ENCODE assay signal across 9 cellular contexts in genomic region chr6:112691289-112691688, GRCh38.
DNase-seq lines count a peak whose midpoint lies in the region; ATAC-seq and TF ChIP-seq lines count a peak whose summit lies in the region.
"Had no signal": no experiment of that assay in that cellular context is flagged by ENCODE, and none has a peak within 500 bp of the region (broad histone marks: within the 10 kb centered on the region; RNA-seq: fewer than 3 reads in every experiment).

No MANE protein-coding gene starts in this region.

- CTCF ChIA-PET in CD8-positive, alpha-beta T cell (lab: Charles Lee) = no interaction called here

- no peaks in the 10 kb centered on the region for H3K9me3 Mint-ChIP-seq in osteocyte (ENCODE audit: unreplicated experiment)
- H3K9me3 Mint-ChIP-seq in CD8-positive, alpha-beta T cell = no peaks in the 10 kb centered on the region

- H3K9me3 ChIP-seq in fibroblast of lung (ENCODE audit: control insufficient read depth, insufficient read depth, low read depth, low read length) = no peaks in the 10 kb centered on the region
- H3K9me3 ChIP-seq in CD8-positive, alpha-beta T cell (ENCODE audit: low read length) = no peaks in the 10 kb centered on the region

- no peak overlapping the region for H3K9ac ChIP-seq in fibroblast of lung (ENCODE audit: insufficient read depth, low read length)

- no peak overlapping the region for H2AFZ ChIP-seq in fibroblast of lung (ENCODE audit: low read length)

- intact Hi-C loops in CD8-positive, alpha-beta T cell (cut with DNase I, micrococcal nuclease) = no loop called here

- no peak overlapping the region for H3K27ac Mint-ChIP-seq in osteocyte (ENCODE audit: unreplicated experiment)
- no peak overlapping the region for H3K27ac Mint-ChIP-seq in CD8-positive, alpha-beta T cell

- H3K4me1 Mint-ChIP-seq in osteocyte (ENCODE audit: unreplicated experiment) = peaks cover 5% of the 10 kb centered on the region
- no peaks in the 10 kb centered on the region for H3K4me1 Mint-ChIP-seq in CD8-positive, alpha-beta T cell (ENCODE audit: low read depth)

- H3K36me3 Mint-ChIP-seq in osteocyte (ENCODE audit: unreplicated experiment) = no peaks in the 10 kb centered on the region
- H3K36me3 Mint-ChIP-seq in CD8-positive, alpha-beta T cell = no peaks in the 10 kb centered on the region

- no peaks in the 10 kb centered on the region for H3K27me3 Mint-ChIP-seq in osteocyte (ENCODE audit: unreplicated experiment)
- H3K27me3 Mint-ChIP-seq in CD8-positive, alpha-beta T cell (ENCODE audit: low read depth) = no peaks in the 10 kb centered on the region

- no peaks in the 10 kb centered on the region for H4K20me1 ChIP-seq in fibroblast of lung (ENCODE audit: control insufficient read depth, extremely low read depth, insufficient read depth, low read length)

- H3K4me2 ChIP-seq in fibroblast of lung (ENCODE audit: extremely low read depth, insufficient read depth, low read length) = no peak overlapping the region

- H3K27ac ChIP-seq in fibroblast of lung (ENCODE audit: insufficient read depth, low read length) = no peak overlapping the region
- H3K27ac ChIP-seq in CD8-positive, alpha-beta T cell (ENCODE audit: low read depth, low read length) = no peak overlapping the region

- H3K79me2 ChIP-seq in fibroblast of lung (ENCODE audit: control insufficient read depth, insufficient read depth, low read length) = no peaks in the 10 kb centered on the region

- H3K4me1 ChIP-seq in fibroblast of lung (ENCODE audit: control insufficient read depth, extremely low read depth, insufficient read depth, low read length) = peaks cover 7% of the 10 kb centered on the region
- no peaks in the 10 kb centered on the region for H3K4me1 ChIP-seq in CD8-positive, alpha-beta T cell (ENCODE audit: insufficient read depth, low read length)

- H3K27me3 ChIP-seq in fibroblast of lung (ENCODE audit: control insufficient read depth, insufficient read depth, low read length) = no peaks in the 10 kb centered on the region
- no peaks in the 10 kb centered on the region for H3K27me3 ChIP-seq in CD8-positive, alpha-beta T cell (ENCODE audit: insufficient read depth, low read length)

- POLR2A ChIA-PET in CD8-positive, alpha-beta T cell (lab: Charles Lee) = no interaction called here

- peak; percentile 92 for DNase-seq in GM04504 (ENCODE audit: low read depth)
- DNase-seq in RPMI7951 (ENCODE audit: low read depth) = peak; percentile 69
- DNase-seq in fibroblast of lung (ENCODE audit: low read depth in 2 of 2) = peak; percentile 91 to 97
- DNase-seq in retinal pigment epithelial cell (ENCODE audit: low read depth) = peak; percentile 64
- DNase-seq in osteocyte (ENCODE audit: extremely low spot score, unreplicated experiment) = no peak
- DNase-seq in CD8-positive, alpha-beta T cell = no peak
- DNase-seq: activated gamma-delta T cell; stimulated activated CD8-positive, alpha-beta memory T cell treated with anti-CD3 and anti-CD28 coated beads, Interleukin-4, amount 100 ng/mL, for 48 hours had no signal

- ATAC-seq in GM19324 (IDR thresholded peaks at IDR 0.05; ENCODE audit: low FRiP score, unreplicated experiment) = no peak
- no peak for ATAC-seq in CD8-positive, alpha-beta T cell

- TF ChIP-seq CTCF in fibroblast of lung (conservative IDR thresholded peaks at IDR 0.05 in 1 of 2, IDR thresholded peaks at IDR 0.05 in 1 of 2; ENCODE audit: low read depth in 1 of 2, low read length in 2 of 2) (no peak), retinal pigment epithelial cell (conservative IDR thresholded peaks at IDR 0.05; ENCODE audit: low read depth, low read length) (no peak), osteocyte (IDR thresholded peaks at IDR 0.05) (no peak)
- TF ChIP-seq CTCF in CD8-positive, alpha-beta T cell (IDR thresholded peaks at IDR 0.05) = no peak

- no peak overlapping the region for H3K4me3 Mint-ChIP-seq in osteocyte (ENCODE audit: unreplicated experiment)
- no peak overlapping the region for H3K4me3 Mint-ChIP-seq in CD8-positive, alpha-beta T cell

- H3K36me3 ChIP-seq in fibroblast of lung (ENCODE audit: control insufficient read depth, insufficient read depth, low read length) = no peaks in the 10 kb centered on the region
- no peaks in the 10 kb centered on the region for H3K36me3 ChIP-seq in CD8-positive, alpha-beta T cell (ENCODE audit: insufficient read depth, low read length)

- H3K4me3 ChIP-seq in fibroblast of lung (replicated peaks in 1 of 4; ENCODE audit: control extremely low read depth in 1 of 4, insufficient read depth in 1 of 4, low read depth in 3 of 4, low read length in 4 of 4) (no peak overlapping the region), retinal pigment epithelial cell (ENCODE audit: low read length) (no peak overlapping the region)
- H3K4me3 ChIP-seq in CD8-positive, alpha-beta T cell (ENCODE audit: low read depth, low read length) = no peak overlapping the region

Comparison
In these comparisons a context has a peak if more than half of its experiments do, and no peak if none do; other contexts are left out.
1. DNase-seq: peak in GM04504 (single experiment), RPMI7951 (single experiment), fibroblast of lung (2 of 2) and retinal pigment epithelial cell (single experiment); none in osteocyte (single experiment) and CD8-positive, alpha-beta T cell (0 of 7).